In the genomic region with DNA sequence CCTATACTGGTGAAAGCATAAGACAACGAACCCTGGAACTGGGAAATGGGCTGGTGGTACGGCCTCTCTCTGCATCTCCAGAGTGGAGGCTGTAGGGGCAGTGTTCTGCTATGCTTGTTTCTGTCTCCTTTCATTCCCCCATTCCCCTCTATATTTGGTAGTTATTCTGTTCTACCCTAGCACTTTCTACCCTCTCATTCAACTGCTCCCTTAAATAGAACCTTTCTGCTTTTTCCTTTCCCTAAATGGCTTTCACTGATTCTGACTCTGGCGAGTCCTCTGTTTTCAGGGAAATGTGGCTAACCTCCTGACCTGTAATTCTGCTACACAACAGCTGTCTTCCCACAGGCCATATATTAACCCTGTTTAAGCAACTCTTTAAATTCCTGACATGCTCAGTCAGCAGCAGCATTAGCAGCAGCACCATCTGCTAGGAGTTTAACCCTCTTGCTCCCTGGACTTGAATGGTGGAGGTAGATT, we compare ENCODE assay signal across 9 cellular contexts.
A peak's percentile ranks its signal among the peaks of the same experiment; 100 is the strongest.
DNase-seq lines count a peak whose midpoint lies in the region; ATAC-seq, FAIRE-seq and TF ChIP-seq lines count a peak whose summit lies in the region.
"Had no signal": no experiment of that assay in that cellular context is flagged by ENCODE, and none has a peak within 500 bp of the region (broad histone marks: within the 10 kb centered on the region; RNA-seq: fewer than 3 reads in every experiment).

No MANE protein-coding gene starts in this region.

- TF ChIP-seq CTCF in heart right ventricle (IDR thresholded peaks at IDR 0.05) (peak in 1 of 9 donors; percentile 27), coronary artery (IDR thresholded peaks at IDR 0.05) (no peak)

- no peak overlapping the region for H3K4me3 ChIP-seq in heart right ventricle
- no peak overlapping the region for H3K4me3 ChIP-seq in coronary artery

- intact Hi-C loops in heart right ventricle (cut with DNase I) (no loop called here), Right ventricle myocardium inferior (cut with DNase I) (no loop called here)

- H3K27me3 ChIP-seq in heart right ventricle: no peaks in the 10 kb centered on the region

- ATAC-seq in heart right ventricle (peak in 6 of 8 donors; percentile 33 to 65 (median 50)), Right ventricle myocardium inferior (no peak)

- H3K9me3 ChIP-seq in heart right ventricle: no peaks in the 10 kb centered on the region

- DNase-seq in heart right ventricle (no peak), Right ventricle myocardium inferior (ENCODE audit: missing footprints) (no peak), SHP77 (lab: John Stamatoyannopoulos, UW) (peak; percentile 74), glomerular visceral epithelial cell (ENCODE audit: extremely low spot score) (peak; percentile 89), urothelium cell line (ENCODE audit: low spot score) (peak; percentile 57), NCI-H187 treated with DMSO at 0.1 percent for 48 hours (lab: John Stamatoyannopoulos, UW) (no peak), coronary artery (ENCODE audit: low spot score) (no peak), cerebellar cortex (ENCODE audit: low spot score) (no peak)

- peaks cover 0 to 17% (median 0%) of the 10 kb centered on the region in 9 donors for H3K4me1 ChIP-seq in heart right ventricle

- 42 to 50% methylated on average over 3 of the region's 3 CpGs for WGBS in heart right ventricle, 2 donors

- FAIRE-seq in urothelium cell line (lab: Jason Lieb, UNC): no peak
- FAIRE-seq: TTC549 had no signal

- H3K27ac ChIP-seq in heart right ventricle (peak overlapping the region in 2 of 10 donors; percentile 16 to 38), coronary artery (no peak overlapping the region)

- no peaks in the 10 kb centered on the region for H3K36me3 ChIP-seq in heart right ventricle

Comparison
In these comparisons a context has a peak if more than half of its experiments do, and no peak if none do; other contexts are left out.
1. DNase-seq: peak in SHP77 (2 of 2), glomerular visceral epithelial cell (single experiment) and urothelium cell line (single experiment); none in heart right ventricle (0 of 2), Right ventricle myocardium inferior (single experiment), NCI-H187 treated with DMSO at 0.1 percent for 48 hours (single experiment), coronary artery (single experiment) and cerebellar cortex (single experiment).